Comparison of ENCODE assay signal across 33 cellular contexts in genomic region chr3:128544190-128544589, GRCh38. TPM values are rescaled to one million over a fixed set of nuclear protein-coding genes. Genes with fewer than 3 reads are reported as not detected.
"Had no signal": no experiment of that assay in that cellular context is flagged by ENCODE, and none has a peak within 500 bp of the region (broad histone marks: within the 10 kb centered on the region; RNA-seq: fewer than 3 reads in every experiment).

No MANE protein-coding gene starts in this region.

- FAIRE-seq: bronchial epithelial cell had no signal

- ATAC-seq: activated CD8-positive, alpha-beta T cell treated with anti-CD3 and anti-CD28 coated beads for 36 hours; activated naive CD4-positive, alpha-beta T cell treated with anti-CD3 and anti-CD28 coated beads, Interleukin-2, amount 50 U/mL, for 72 hours; activated T-cell treated with anti-CD3 and anti-CD28 coated beads, Interleukin-2, amount 50 U/mL, for 4 hours; activated T-cell treated with anti-CD3 and anti-CD28 coated beads, Interleukin-2, amount 50 U/mL, for 72 hours; activated T-helper 17 cell treated with anti-CD3 and anti-CD28 coated beads, Interleukin-2, amount 50 U/mL, for 72 hours had no signal

- H3K4me1 ChIP-seq: adrenal gland, ascending aorta had no signal

- H3K4me3 ChIP-seq: adrenal gland, ascending aorta, cardiac muscle cell had no signal

- H3K36me3 ChIP-seq: adrenal gland, ascending aorta, cardiac muscle cell had no signal

- H3K27ac ChIP-seq: adrenal gland, ascending aorta, cardiac muscle cell, VCaP had no signal

- DNase-seq: activated B cell treated with CpG ODN at 0.5 μM for 24 hours; activated CD4-positive, alpha-beta memory T cell treated with anti-CD3 and anti-CD28 coated beads for 36 hours; activated CD4-positive, alpha-beta T cell treated with anti-CD3 and anti-CD28 coated beads for 4 hours; activated CD4-positive, alpha-beta T cell treated with anti-CD3 and anti-CD28 coated beads, Interleukin-2, amount 10 ng/mL, durations not matched to agents 24 days and 14 days; activated CD4-positive, alpha-beta T cell treated with anti-CD3 and anti-CD28 coated beads, Interleukin-2, amount 50 U/mL, for 1 hour; activated CD4-positive, alpha-beta T cell treated with anti-CD3 and anti-CD28 coated beads, Interleukin-2, amount 50 U/mL, for 4 hours; activated CD4-positive, CD25-positive, alpha-beta regulatory T cell treated with anti-CD3 and anti-CD28 coated beads, Interleukin-2, amount 50 U/mL, for 72 hours; activated CD8-positive, alpha-beta memory T cell treated with anti-CD3 and anti-CD28 coated beads, Interleukin-2, amount 50 U/mL, for 4 hours; activated CD8-positive, alpha-beta T cell treated with anti-CD3 and anti-CD28 coated beads for 36 hours; activated effector memory CD4-positive, alpha-beta T cell treated with anti-CD3 and anti-CD28 coated beads, Interleukin-2, amount 50 U/mL, for 16 hours; activated gamma-delta T cell treated with Interleukin-2 at 50 U/mL for 16 hours; activated naive CD4-positive, alpha-beta T cell; activated naive CD4-positive, alpha-beta T cell treated with anti-CD3 and anti-CD28 coated beads for 36 hours; activated naive CD4-positive, alpha-beta T cell treated with anti-CD3 and anti-CD28 coated beads, Interleukin-2, amount 50 U/mL, for 16 hours; activated naive CD8-positive, alpha-beta T cell treated with anti-CD3 and anti-CD28 coated beads for 36 hours; activated T-cell treated with anti-CD3 and anti-CD28 coated beads for 4 hours; activated T-cell treated with anti-CD3 and anti-CD28 coated beads, Interleukin-2, amount 50 U/mL, for 1 hour; activated T-cell treated with anti-CD3 and anti-CD28 coated beads, Interleukin-2, amount 50 U/mL, for 4 hours; activated T-cell treated with anti-CD3 and anti-CD28 coated beads, Interleukin-2, amount 50 U/mL, for 72 hours; adrenal gland; amniotic stem cell; anterior cingulate cortex; caudate nucleus; cerebellar nuclear complex; T-helper 1 cell; T-helper 2 cell; T-helper 9 cell had no signal

- H3K9me3 ChIP-seq: adrenal gland had no signal

- H3K27me3 ChIP-seq: ascending aorta, cardiac muscle cell had no signal

RNA-seq across cellular contexts. Expression of gene GATA2, which starts 51.2 kb away (rescaled TPM):
- total RNA-seq: activated B cell treated with CpG ODN at 0.5 μM for 24 hours; activated CD4-positive, alpha-beta memory T cell treated with anti-CD3 and anti-CD28 coated beads for 36 hours; activated CD4-positive, alpha-beta T cell treated with anti-CD3 and anti-CD28 coated beads, Interleukin-2, amount 10 ng/mL, durations not matched to agents 24 days and 14 days; activated CD8-positive, alpha-beta T cell treated with anti-CD3 and anti-CD28 coated beads for 36 hours had no signal
